ENCODE assay signal across 1 cellular context in the genomic region with DNA sequence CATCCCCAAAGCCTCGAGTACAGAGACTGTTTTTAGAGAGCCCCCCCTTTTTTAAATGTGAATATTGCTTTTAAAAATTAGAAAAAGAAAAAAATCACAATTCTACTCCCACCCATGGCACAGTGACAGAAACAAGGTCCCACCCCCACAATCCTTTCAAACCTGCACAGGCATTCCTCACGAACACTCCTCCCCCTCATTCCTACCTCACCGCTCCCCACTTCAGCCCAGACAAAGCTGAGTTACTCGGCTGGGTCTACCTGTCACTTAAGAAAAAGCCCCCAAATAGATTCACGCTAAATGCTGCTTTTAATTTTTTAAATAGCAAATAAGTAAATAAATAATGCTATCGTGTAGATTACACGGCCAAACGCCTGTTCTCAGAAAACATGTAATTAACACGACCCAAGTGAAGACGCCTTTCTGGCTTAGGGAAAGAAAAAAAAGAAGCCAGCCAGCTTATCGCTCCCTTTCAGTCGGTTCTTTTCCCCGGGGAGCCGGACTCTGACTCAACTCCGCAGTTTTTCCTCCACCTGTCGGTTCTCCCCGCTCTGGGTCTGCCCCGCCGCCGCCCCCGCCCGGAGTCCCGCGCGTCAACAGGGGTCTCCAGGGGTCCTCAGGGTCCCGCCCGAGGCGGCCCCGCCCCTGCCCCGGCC.
A peak's percentile ranks its signal among the peaks of the same experiment; 100 is the strongest.
TF ChIP-seq lines count a peak whose summit lies in the region.

No MANE protein-coding gene starts in this region.

TF ChIP-seq in HEK293, 187 proteins besides CTCF, POLR2A, EP300 and RAD21 (continued from another document):
- no peak; the same call in 1 of the 2 replicates for TF ChIP-seq PATZ1 (tag by site-specific recombination; IDR thresholded peaks at IDR 0.05)
- TF ChIP-seq, protein P1, sequence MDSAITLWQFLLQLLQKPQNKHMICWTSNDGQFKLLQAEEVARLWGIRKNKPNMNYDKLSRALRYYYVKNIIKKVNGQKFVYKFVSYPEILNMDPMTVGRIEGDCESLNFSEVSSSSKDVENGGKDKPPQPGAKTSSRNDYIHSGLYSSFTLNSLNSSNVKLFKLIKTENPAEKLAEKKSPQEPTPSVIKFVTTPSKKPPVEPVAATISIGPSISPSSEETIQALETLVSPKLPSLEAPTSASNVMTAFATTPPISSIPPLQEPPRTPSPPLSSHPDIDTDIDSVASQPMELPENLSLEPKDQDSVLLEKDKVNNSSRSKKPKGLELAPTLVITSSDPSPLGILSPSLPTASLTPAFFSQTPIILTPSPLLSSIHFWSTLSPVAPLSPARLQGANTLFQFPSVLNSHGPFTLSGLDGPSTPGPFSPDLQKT (IDR thresholded peaks at IDR 0.05; ENCODE audit: borderline replicate concordance, low read depth, low read length): no peak
- 0 out of 2 replicates have a peak, but pooled peaks have one; percentile 21 for TF ChIP-seq ZNF394 (tag by site-specific recombination; IDR thresholded peaks at IDR 0.05; ENCODE audit: borderline replicate concordance)
- peak; percentile 62; the same call in 1 of the 2 replicates for TF ChIP-seq SP7 (tag by site-specific recombination; IDR thresholded peaks at IDR 0.05)
